Comparison of ENCODE assay signal across 8 cellular contexts in genomic region chr7:19773361-19773760, GRCh38. TPM values are rescaled to one million over a fixed set of nuclear protein-coding genes. Genes with fewer than 3 reads are reported as not detected.
DNase-seq lines count a peak whose midpoint lies in the region; ATAC-seq and TF ChIP-seq lines count a peak whose summit lies in the region.
"Had no signal": no experiment of that assay in that cellular context is flagged by ENCODE, and none has a peak within 500 bp of the region (broad histone marks: within the 10 kb centered on the region; RNA-seq: fewer than 3 reads in every experiment).

Gene TMEM196 (minus strand): TSS chr7:19773617. CDS start chr7:19772696, 921 bp downstream.

- TF ChIP-seq POLR2A in gastrocnemius medialis (IDR thresholded peaks at IDR 0.05) = no peak

- intact Hi-C loops in gastrocnemius medialis (cut with DNase I; ENCODE audit: low total_unique reads) = no loop called here

- H3K27me3 ChIP-seq in MM.1S (replicated peaks; ENCODE audit: insufficient read depth, low read length) (no peaks in the 10 kb centered on the region), brain microvascular endothelial cell (replicated peaks) (peaks cover 10% of the 10 kb centered on the region), gastrocnemius medialis (peaks cover 22 to 35% (median 28%) of the 10 kb centered on the region in 3 donors)
- H3K27me3 ChIP-seq: vagina had no signal

- in situ Hi-C loops in brain microvascular endothelial cell (cut with HindIII; ENCODE audit: low pct_ligation_motif_present, low sequenced_read_pairs) (loop anchor here (25.0 kb wide), 1 partner anchor 539 kb away; no protein-coding TSS in a partner anchor), gastrocnemius medialis (cut with MboI; ENCODE audit: low sequenced_read_pairs in 4 of 4) (no loop called here)

- H3K27ac ChIP-seq in MM.1S (ENCODE audit: low read length) = no peak within 1 kb of the TSS
- H3K27ac ChIP-seq in brain microvascular endothelial cell = no peak within 1 kb of the TSS
- H3K27ac ChIP-seq in gastrocnemius medialis = no peak within 1 kb of the TSS
- H3K27ac ChIP-seq: vagina had no signal

- H3K4me3 ChIP-seq in MM.1S (ENCODE audit: low read length) (no peak within 1 kb of the TSS), brain microvascular endothelial cell (ENCODE audit: low read depth, low read length) (peak within 1 kb of the TSS; percentile 44), gastrocnemius medialis (peak within 1 kb of the TSS in 1 of 4 donors; percentile 11)

- peak; percentile 11 for ATAC-seq in stimulated activated effector memory CD8-positive, alpha-beta T cell treated with anti-CD3 and anti-CD28 coated beads, Interleukin-12 subunit alpha, Interleukin-12 subunit beta, amount 100 ng/mL, for 72 hours
- ATAC-seq in gastrocnemius medialis (no peak), HG03175 (IDR thresholded peaks at IDR 0.05; ENCODE audit: unreplicated experiment) (no peak)

- no peak for DNase-seq in MM.1S
- no peak for DNase-seq in brain microvascular endothelial cell
- peak; percentile 64 for DNase-seq in islet precursor cell
- DNase-seq in stimulated activated effector memory CD8-positive, alpha-beta T cell treated with anti-CD3 and anti-CD28 coated beads, Interleukin-12 subunit alpha, Interleukin-12 subunit beta, amount 100 ng/mL, for 72 hours (ENCODE audit: low spot score in 2 of 2) = no peak
- DNase-seq in C1 segment of cervical spinal cord (lab: John Stamatoyannopoulos, UW) = no peak
- no peak for DNase-seq in gastrocnemius medialis

- H3K36me3 ChIP-seq in MM.1S (replicated peaks; ENCODE audit: insufficient read depth, low read length) (no peaks in the 10 kb centered on the region), brain microvascular endothelial cell (replicated peaks) (no peaks in the 10 kb centered on the region), gastrocnemius medialis (no peaks in the 10 kb centered on the region)
- H3K36me3 ChIP-seq: vagina had no signal

- peak within 1 kb of the TSS; percentile 36 for H3K4me3 Mint-ChIP-seq in stimulated activated effector memory CD8-positive, alpha-beta T cell treated with anti-CD3 and anti-CD28 coated beads, Interleukin-12 subunit alpha, Interleukin-12 subunit beta, amount 100 ng/mL, for 72 hours

- no peaks in the 10 kb centered on the region for H3F3A ChIP-seq in MM.1S (ENCODE audit: insufficient read depth, low read length)

- no peaks in the 10 kb centered on the region for H3K9me3 Mint-ChIP-seq in stimulated activated effector memory CD8-positive, alpha-beta T cell treated with anti-CD3 and anti-CD28 coated beads, Interleukin-12 subunit alpha, Interleukin-12 subunit beta, amount 100 ng/mL, for 72 hours

- no peak within 1 kb of the TSS for H3K9ac ChIP-seq in MM.1S (ENCODE audit: low read length)

- H2AFZ ChIP-seq in MM.1S (ENCODE audit: low read length) = no peak within 1 kb of the TSS

- H3K9me3 ChIP-seq in MM.1S (replicated peaks; ENCODE audit: insufficient read depth, low read length) = no peaks in the 10 kb centered on the region
- no peaks in the 10 kb centered on the region for H3K9me3 ChIP-seq in gastrocnemius medialis
- H3K9me3 ChIP-seq: vagina had no signal

- no peaks in the 10 kb centered on the region for H3K9me2 ChIP-seq in MM.1S (replicated peaks; ENCODE audit: insufficient read depth, low read length)

- H3K36me3 Mint-ChIP-seq in stimulated activated effector memory CD8-positive, alpha-beta T cell treated with anti-CD3 and anti-CD28 coated beads, Interleukin-12 subunit alpha, Interleukin-12 subunit beta, amount 100 ng/mL, for 72 hours = no peaks in the 10 kb centered on the region

- TF ChIP-seq CTCF in MM.1S (IDR thresholded peaks at IDR 0.05; ENCODE audit: low read length) (no peak), brain microvascular endothelial cell (IDR thresholded peaks at IDR 0.05; ENCODE audit: low read depth, low read length, missing control alignments) (no peak), gastrocnemius medialis (IDR thresholded peaks at IDR 0.05 in 4 of 5, conservative IDR thresholded peaks at IDR 0.05 in 1 of 5) (no peak)

- H3K4me1 ChIP-seq in MM.1S (ENCODE audit: low read length) (no peaks in the 10 kb centered on the region), gastrocnemius medialis (no peaks in the 10 kb centered on the region)

- peak within 1 kb of the TSS; percentile 48 for H3K27ac Mint-ChIP-seq in stimulated activated effector memory CD8-positive, alpha-beta T cell treated with anti-CD3 and anti-CD28 coated beads, Interleukin-12 subunit alpha, Interleukin-12 subunit beta, amount 100 ng/mL, for 72 hours

- H3K4me2 ChIP-seq in MM.1S (ENCODE audit: low read depth, low read length) = peak within 1 kb of the TSS; percentile 37

- H3K79me2 ChIP-seq in MM.1S (ENCODE audit: low read length) = no peaks in the 10 kb centered on the region

- peaks cover 17% of the 10 kb centered on the region for H3K4me1 Mint-ChIP-seq in stimulated activated effector memory CD8-positive, alpha-beta T cell treated with anti-CD3 and anti-CD28 coated beads, Interleukin-12 subunit alpha, Interleukin-12 subunit beta, amount 100 ng/mL, for 72 hours

- H4K20me1 ChIP-seq in MM.1S (ENCODE audit: insufficient read depth, low read length) = no peaks in the 10 kb centered on the region

RNA-seq across cellular contexts. Expression of gene TMEM196, which starts in this region (rescaled TPM):
- total RNA-seq in gastrocnemius medialis = not detected
- total RNA-seq: vagina had no signal
